In genomic region chr19:42401365-42402303, GRCh38 we compare ENCODE assay signal across 8 cellular contexts. TPM values are rescaled to one million over a fixed set of nuclear protein-coding genes. Genes with fewer than 3 reads are reported as not detected.
DNase-seq lines count a peak whose midpoint lies in the region; ATAC-seq and TF ChIP-seq lines count a peak whose summit lies in the region.

No MANE protein-coding gene starts in this region.

- DNase-seq in HL-60 (ENCODE audit: low read depth in 1 of 2, low spot score in 1 of 2) (peak; percentile 68 to 71), esophagus squamous epithelium (lab: John Stamatoyannopoulos, UW) (no peak), myocyte (ENCODE audit: low read depth) (peak; percentile 79)
- peak; percentile 72 to 78 for DNase-seq in activated T-cell treated with anti-CD3 and anti-CD28 coated beads, Interleukin-2, amount 50 U/mL, for 72 hours
- peak; percentile 60 for DNase-seq in stimulated activated CD8-positive, alpha-beta memory T cell treated with anti-CD3 and anti-CD28 coated beads, Interleukin-7, amount 100 ng/mL, for 24 hours (ENCODE audit: low read depth)

- H3K27ac ChIP-seq in C4-2B (peak overlapping the region; percentile 58), HL-60 (replicated peaks) (no peak overlapping the region), OCI-LY3 (ENCODE audit: low read length) (no peak overlapping the region), esophagus squamous epithelium (peak overlapping the region; percentile 36 to 79 (median 70))

- H3K9me3 ChIP-seq in OCI-LY3 (ENCODE audit: insufficient read depth, low read length), result no peaks in the 10 kb centered on the region
- no peaks in the 10 kb centered on the region for H3K9me3 ChIP-seq in esophagus squamous epithelium

- 4 to 15% methylated on average over 8 to 13 of the region's 80 CpGs for WGBS in esophagus squamous epithelium, 2 donors

- no peak overlapping the region for H3K27ac Mint-ChIP-seq in activated T-cell treated with anti-CD3 and anti-CD28 coated beads, Interleukin-2, amount 50 U/mL, for 72 hours

- peaks cover 38% of the 10 kb centered on the region for H3K4me1 Mint-ChIP-seq in activated T-cell treated with anti-CD3 and anti-CD28 coated beads, Interleukin-2, amount 50 U/mL, for 72 hours (ENCODE audit: low read depth)

- no peak for TF ChIP-seq POLR2A in esophagus squamous epithelium (IDR thresholded peaks at IDR 0.05)

- peak overlapping the region; percentile 71 for H3K4me2 ChIP-seq in OCI-LY3 (ENCODE audit: low read length)

- H3K4me3 Mint-ChIP-seq in activated T-cell treated with anti-CD3 and anti-CD28 coated beads, Interleukin-2, amount 50 U/mL, for 72 hours, result peak overlapping the region; percentile 79 to 85

- no peaks in the 10 kb centered on the region for H3K9me3 Mint-ChIP-seq in activated T-cell treated with anti-CD3 and anti-CD28 coated beads, Interleukin-2, amount 50 U/mL, for 72 hours

- H3K27me3 ChIP-seq in HL-60 (ENCODE audit: insufficient read depth, poor library complexity, severe bottlenecking) (no peaks in the 10 kb centered on the region), OCI-LY3 (ENCODE audit: low read depth, low read length) (no peaks in the 10 kb centered on the region), esophagus squamous epithelium (no peaks in the 10 kb centered on the region)

- H3K4me3 ChIP-seq in HL-60 (replicated peaks; ENCODE audit: insufficient read depth, low read length) (peak overlapping the region; percentile 44), OCI-LY3 (ENCODE audit: low read length) (peak overlapping the region; percentile 71), esophagus squamous epithelium (peak overlapping the region; percentile 41 to 77 (median 66))

- TF ChIP-seq CTCF in C4-2B (conservative IDR thresholded peaks at IDR 0.05), result peak; percentile 71
- TF ChIP-seq CTCF in HL-60 (IDR thresholded peaks at IDR 0.05; ENCODE audit: insufficient read depth, low read length), result peak; percentile 65
- TF ChIP-seq CTCF in OCI-LY3 (IDR thresholded peaks at IDR 0.05; ENCODE audit: low read depth, low read length), result peak; percentile 90
- TF ChIP-seq CTCF in esophagus squamous epithelium (IDR thresholded peaks at IDR 0.05), result peak; percentile 74 to 82 (median 80)

- H3K36me3 ChIP-seq in OCI-LY3 (replicated peaks; ENCODE audit: low read depth, low read length), result peaks cover 12% of the 10 kb centered on the region
- peaks cover 0 to 23% (median 0%) of the 10 kb centered on the region in 3 donors for H3K36me3 ChIP-seq in esophagus squamous epithelium

- no peaks in the 10 kb centered on the region for H4K20me1 ChIP-seq in OCI-LY3 (ENCODE audit: insufficient read depth, low read length)

- H3K27me3 Mint-ChIP-seq in activated T-cell treated with anti-CD3 and anti-CD28 coated beads, Interleukin-2, amount 50 U/mL, for 72 hours (ENCODE audit: low read depth), result no peaks in the 10 kb centered on the region

- H3K36me3 Mint-ChIP-seq in activated T-cell treated with anti-CD3 and anti-CD28 coated beads, Interleukin-2, amount 50 U/mL, for 72 hours (ENCODE audit: insufficient read depth in 2 of 2), result peaks cover 3 to 6% of the 10 kb centered on the region in 2 donors

- H2AFZ ChIP-seq in OCI-LY3 (ENCODE audit: low read depth, low read length), result no peak overlapping the region

- H3K4me1 ChIP-seq in OCI-LY3 (ENCODE audit: low read length), result peaks cover 6% of the 10 kb centered on the region
- H3K4me1 ChIP-seq in esophagus squamous epithelium, result peaks cover 9 to 55% (median 14%) of the 10 kb centered on the region in 3 donors

- peak; percentile 65 for ATAC-seq in activated T-cell treated with anti-CD3 and anti-CD28 coated beads, Interleukin-2, amount 50 U/mL, for 72 hours (replicated peaks in 1 of 2)
- ATAC-seq in GM18519 (IDR thresholded peaks at IDR 0.05; ENCODE audit: low FRiP score, unreplicated experiment), result no peak

- peak overlapping the region; percentile 43 for H3K9ac ChIP-seq in OCI-LY3 (ENCODE audit: low read length)

- intact Hi-C loops in esophagus squamous epithelium (cut with DNase I), result no loop called here

- H3K79me2 ChIP-seq in OCI-LY3 (ENCODE audit: low read length), result peaks cover 8% of the 10 kb centered on the region

RNA-seq across cellular contexts. Expression of gene CNFN, which starts 11.5 kb away (rescaled TPM):
- total RNA-seq in activated T-cell treated with anti-CD3 and anti-CD28 coated beads, Interleukin-2, amount 50 U/mL, for 72 hours, result 1 to 10 TPM in 1 of 2 donors, under 1 TPM in 1; 0.53 to 2.1 TPM
- total RNA-seq in esophagus squamous epithelium (1,000 to 10,000 TPM in 2 of 4 donors, 100 to 1,000 TPM in 2; 530 to 1,759 (median 921) TPM), myocyte (not detected in 2 replicates)
- 0.76 TPM for polyA plus RNA-seq in myocyte (2012)

RNA-seq across cellular contexts. Expression of gene LIPE, which starts 25.6 kb away (rescaled TPM):
- total RNA-seq in activated T-cell treated with anti-CD3 and anti-CD28 coated beads, Interleukin-2, amount 50 U/mL, for 72 hours, result 10 to 100 TPM; 46.5 to 53.8 TPM
- total RNA-seq in esophagus squamous epithelium (10 to 100 TPM in 1 of 4 donors, 1 to 10 TPM in 3; 5.2 to 10.8 (median 7.9) TPM), myocyte (1.5 and 3.7 TPM in 2 replicates)
- 1.8 TPM for polyA plus RNA-seq in myocyte (2012)

RNA-seq across cellular contexts. Expression of gene CXCL17, which starts 41.1 kb away (rescaled TPM):
- not detected for total RNA-seq in activated T-cell treated with anti-CD3 and anti-CD28 coated beads, Interleukin-2, amount 50 U/mL, for 72 hours
- total RNA-seq in esophagus squamous epithelium (10 to 100 TPM; 19.3 to 97.7 (median 33.8) TPM), myocyte (not detected in 2 replicates)
- polyA plus RNA-seq in myocyte (2012), result not detected

Comparison
In these comparisons a context has a peak if more than half of its experiments do, and no peak if none do; other contexts are left out.
1. H3K27ac ChIP-seq: peak in C4-2B (single experiment) and esophagus squamous epithelium (4 of 4); none in HL-60 (single experiment) and OCI-LY3 (single experiment).
2. RNA of gene CNFN, which starts 11.5 kb away (total RNA-seq): 530 to 1,759 TPM in esophagus squamous epithelium; 0.53 to 2.1 TPM in activated T-cell treated with anti-CD3 and anti-CD28 coated beads, Interleukin-2, amount 50 U/mL, for 72 hours and not detected in myocyte; every median in the first group is over 100 times any median in the second.
3. RNA of gene LIPE, which starts 25.6 kb away (total RNA-seq): 46.5 to 53.8 TPM in activated T-cell treated with anti-CD3 and anti-CD28 coated beads, Interleukin-2, amount 50 U/mL, for 72 hours; 5.2 to 10.8 TPM in esophagus squamous epithelium and 1.5 to 3.7 TPM in myocyte; every median in the first group is over 4 times any median in the second.
4. RNA of gene CXCL17, which starts 41.1 kb away (total RNA-seq): 19.3 to 97.7 TPM in esophagus squamous epithelium; not detected in activated T-cell treated with anti-CD3 and anti-CD28 coated beads, Interleukin-2, amount 50 U/mL, for 72 hours and not detected in myocyte; every median in the first group is over 10 times any median in the second.
5. Peak in every context shown above with its lines, with median percentiles within 50 percentile points of each other: CTCF ChIP-seq and H3K4me3 ChIP-seq.